In genomic region chr11:8263769-8264410, GRCh38 we compare ENCODE assay signal across 8 cellular contexts. TPM values are rescaled to one million over a fixed set of nuclear protein-coding genes. Genes with fewer than 3 reads are reported as not detected.
DNase-seq lines count a peak whose midpoint lies in the region; TF ChIP-seq lines count a peak whose summit lies in the region.

Gene LMO1, minus strand, starts transcription at chr11:8263878. Its CDS starts 516 bp downstream, at chr11:8263362.

- DNase-seq in DMS53 treated with DMSO at 0.1 percent for 48 hours (lab: John Stamatoyannopoulos, UW; ENCODE audit: unreplicated experiment) (peak; percentile 81), HAP-1 (ENCODE audit: low spot score in 2 of 2) (peak; percentile 82 to 94), NCI-H1092 treated with DMSO at 0.1 percent for 48 hours (lab: John Stamatoyannopoulos, UW) (peak; percentile 87), SW480 (ENCODE audit: low spot score) (peak; percentile 55), adrenal gland (peak; percentile 57 to 89 (median 82)), right atrium auricular region (ENCODE audit: low spot score) (peak; percentile 70), pulmonary artery endothelial cell (ENCODE audit: low read depth, low spot score) (peak; percentile 26)

- no peak for TF ChIP-seq POLR2A in adrenal gland (IDR thresholded peaks at IDR 0.05)

- H3K36me3 ChIP-seq in HAP-1 (replicated peaks) (no peaks in the 10 kb centered on the region), adrenal gland (replicated peaks in 1 of 2) (no peaks in the 10 kb centered on the region), right atrium auricular region (no peaks in the 10 kb centered on the region), urinary bladder (ENCODE audit: insufficient read depth) (no peaks in the 10 kb centered on the region)

- H3K4me1 ChIP-seq in HAP-1 (peaks cover 11% of the 10 kb centered on the region), adrenal gland (replicated peaks in 1 of 2) (peaks cover 20 to 28% of the 10 kb centered on the region in 2 donors), right atrium auricular region (peaks cover 0 to 30% of the 10 kb centered on the region in 2 donors), urinary bladder (ENCODE audit: insufficient read depth) (no peaks in the 10 kb centered on the region)

- WGBS in adrenal gland, 4 donors, result 2 to 5% (median 3%) methylated on average over 18 to 22 of the region's 22 CpGs
- WGBS in urinary bladder, result 3% methylated on average over 22 of the region's 22 CpGs

- H3K27me3 ChIP-seq in HAP-1 (ENCODE audit: low read depth), result peaks cover 17% of the 10 kb centered on the region
- peaks cover 45% of the 10 kb centered on the region for H3K27me3 ChIP-seq in adrenal gland
- H3K27me3 ChIP-seq in right atrium auricular region, result no peaks in the 10 kb centered on the region

- in situ Hi-C loops in HAP-1 (cut with MboI; ENCODE audit: low sequenced_read_pairs), result no loop called here

- H3K27ac ChIP-seq in adrenal gland, result peak within 1 kb of the TSS in 1 of 5 donors; percentile 38
- H3K27ac ChIP-seq in right atrium auricular region, result no peak within 1 kb of the TSS
- H3K27ac ChIP-seq in urinary bladder (ENCODE audit: low read depth), result no peak within 1 kb of the TSS

- H3K9me3 ChIP-seq in HAP-1 (no peaks in the 10 kb centered on the region), adrenal gland (replicated peaks in 1 of 3) (no peaks in the 10 kb centered on the region), right atrium auricular region (no peaks in the 10 kb centered on the region)

- TF ChIP-seq CTCF in adrenal gland (IDR thresholded peaks at IDR 0.05), result peak; percentile 65 to 93 (median 77)
- peak; percentile 81 to 92 for TF ChIP-seq CTCF in right atrium auricular region (IDR thresholded peaks at IDR 0.05)

- peak within 1 kb of the TSS; percentile 35 for H3K4me3 ChIP-seq in HAP-1
- peak within 1 kb of the TSS in 2 of 4 donors; percentile 38 to 71 for H3K4me3 ChIP-seq in adrenal gland
- peak within 1 kb of the TSS; percentile 33 to 55 for H3K4me3 ChIP-seq in right atrium auricular region
- H3K4me3 ChIP-seq in urinary bladder (ENCODE audit: low read depth, low read length), result peak within 1 kb of the TSS; percentile 45

- intact Hi-C loops in adrenal gland (cut with DNase I), result loop anchor here in 1 of 2 donors (2.0 kb wide), 1 partner anchor 39 kb away; no protein-coding TSS in a partner anchor

RNA-seq across cellular contexts. Expression of gene LMO1, which starts in this region (rescaled TPM):
- total RNA-seq in adrenal gland (1 to 10 TPM in 2 of 8 donors, not detected in 6; 1.1 to 2.5 TPM), right atrium auricular region (not detected), pulmonary artery endothelial cell (not detected in 2 replicates), urinary bladder (not detected)
- polyA plus RNA-seq in adrenal gland (1 to 10 TPM in 1 of 3 donors, under 1 TPM in 2; 0.22 to 1.6 (median 0.61) TPM), urinary bladder (0.46 TPM)

Comparison
In these comparisons a context has a peak if more than half of its experiments do, and no peak if none do; other contexts are left out.
1. Peak in DNase-seq and H3K4me3 ChIP-seq in right atrium auricular region; RNA of the gene not detected or under 1 TPM.
2. Peak in DNase-seq in pulmonary artery endothelial cell; RNA of the gene not detected or under 1 TPM.
3. DNase-seq: peak in every context shown above with its lines; median percentile 88 in HAP-1; 87 in NCI-H1092 treated with DMSO at 0.1 percent for 48 hours; 82 in adrenal gland; 81 in DMS53 treated with DMSO at 0.1 percent for 48 hours; 70 in right atrium auricular region; 55 in SW480; 26 in pulmonary artery endothelial cell.